ENCODE assay signal across 11 cellular contexts in genomic region chr1:6007318-6008083, GRCh38. TPM values are rescaled to one million over a fixed set of nuclear protein-coding genes. Genes with fewer than 3 reads are reported as not detected.
A peak's percentile ranks its signal among the peaks of the same experiment; 100 is the strongest.
DNase-seq lines count a peak whose midpoint lies in the region; ATAC-seq and TF ChIP-seq lines count a peak whose summit lies in the region.
"Had no signal": no experiment of that assay in that cellular context is flagged by ENCODE, and none has a peak within 500 bp of the region (broad histone marks: within the 10 kb centered on the region; RNA-seq: fewer than 3 reads in every experiment).

No MANE protein-coding gene starts in this region.

- no peak overlapping the region for H3K4ac ChIP-seq in IMR-90 (ENCODE audit: low read depth, low read length)

- no TSS peak for BruUV-seq in IMR-90 (replicated peaks; lab: Mats Ljungman, UMichigan)

- no peak for TF ChIP-seq RAD21 in IMR-90 (IDR thresholded peaks at IDR 0.05; ENCODE audit: low read length)

- H2BK20ac ChIP-seq in IMR-90 (ENCODE audit: low read depth, low read length): no peak overlapping the region

- H3K27ac ChIP-seq in BLaER1 treated with 17β-estradiol and CSF1 and Interleukin-3, amounts not matched to agents 10 nM and 100 nM: peak overlapping the region in 8 of 11 experiments; percentile 21 to 63 (median 48); a peak in 11 of 22 replicates
- H3K27ac ChIP-seq in IMR-90 (ENCODE audit: insufficient read depth, low read length) (no peak overlapping the region; the same call in 1 of the 2 replicates), lower lobe of right lung (no peak overlapping the region)

- H4K91ac ChIP-seq in IMR-90 (ENCODE audit: insufficient read depth, low read depth, low read length): no peak overlapping the region

- intact Hi-C loops in IMR-90 (cut with micrococcal nuclease): no loop called here
- intact Hi-C loops in lower lobe of right lung (cut with DNase I): no loop called here

- H3K4me1 Mint-ChIP-seq in central memory CD8-positive, alpha-beta T cell: peaks cover 34% of the 10 kb centered on the region
- peaks cover 13% of the 10 kb centered on the region for H3K4me1 Mint-ChIP-seq in mesothelial cell of epicardium

- H3K27ac Mint-ChIP-seq in central memory CD8-positive, alpha-beta T cell (ENCODE audit: low read depth): no peak overlapping the region
- no peak overlapping the region for H3K27ac Mint-ChIP-seq in mesothelial cell of epicardium

- H3K18ac ChIP-seq in IMR-90 (ENCODE audit: low read depth, low read length): no peak overlapping the region

- in situ Hi-C loops in IMR-90 (cut with MboI; ENCODE audit: low sequenced_read_pairs): no loop called here

- H4K20me1 ChIP-seq in BLaER1 treated with 17β-estradiol and CSF1 and Interleukin-3, amounts not matched to agents 10 nM and 100 nM: peaks cover 0 to 73% (median 48%) of the 10 kb centered on the region in 11 experiments; a peak in 19 of 22 replicates
- no peaks in the 10 kb centered on the region for H4K20me1 ChIP-seq in IMR-90 (ENCODE audit: insufficient read depth, low read length)

- no peak overlapping the region for H3K56ac ChIP-seq in IMR-90 (ENCODE audit: extremely low read depth, insufficient read depth, low read length)

- no peaks in the 10 kb centered on the region for H3K27me3 ChIP-seq in BLaER1 treated with 17β-estradiol and CSF1 and Interleukin-3, amounts not matched to agents 10 nM and 100 nM
- no peaks in the 10 kb centered on the region for H3K27me3 ChIP-seq in IMR-90 (ENCODE audit: control insufficient read depth, insufficient read depth, low read length)
- H3K27me3 ChIP-seq in lower lobe of right lung (ENCODE audit: low read depth): no peaks in the 10 kb centered on the region

- H3K79me1 ChIP-seq in IMR-90 (ENCODE audit: low read depth in 1 of 2, low read length in 2 of 2): no peaks in the 10 kb centered on the region

- H3K36me3 Mint-ChIP-seq in central memory CD8-positive, alpha-beta T cell (ENCODE audit: insufficient read depth): peaks cover 14% of the 10 kb centered on the region
- H3K36me3 Mint-ChIP-seq in mesothelial cell of epicardium: no peaks in the 10 kb centered on the region

- POLR2A ChIA-PET in IMR-90 (lab: Charles Lee; ENCODE audit: unreplicated experiment): no interaction called here

- 30% methylated on average over 4 of the region's 25 CpGs; no CpG with 5 or more reads in 1 of the 2 experiments for WGBS in IMR-90 (ENCODE audit: extremely low coverage in 2 of 2, insufficient read length in 1 of 2), 2 experiments

- no peaks in the 10 kb centered on the region for H3K27me3 Mint-ChIP-seq in central memory CD8-positive, alpha-beta T cell
- peaks cover 12% of the 10 kb centered on the region for H3K27me3 Mint-ChIP-seq in mesothelial cell of epicardium (ENCODE audit: low read depth)

- peak overlapping the region in 1 of 2 experiments; percentile 52; a peak in 2 of 4 replicates for H4K8ac ChIP-seq in IMR-90 (ENCODE audit: low read depth in 2 of 2, low read length in 2 of 2)

- H3K4me3 ChIP-seq in BLaER1 treated with 17β-estradiol and CSF1 and Interleukin-3, amounts not matched to agents 10 nM and 100 nM: peak overlapping the region in 2 of 10 experiments; percentile 3 to 26; a peak in 2 of 20 replicates
- H3K4me3 ChIP-seq in IMR-90 (ENCODE audit: insufficient read depth, low read depth, low read length): no peak overlapping the region
- no peak overlapping the region for H3K4me3 ChIP-seq in lower lobe of right lung

- peak overlapping the region; percentile 70 for H2AFZ ChIP-seq in IMR-90 (replicated peaks; ENCODE audit: low read length, poor library complexity)

- H3K9me3 ChIP-seq in BLaER1 treated with 17β-estradiol and CSF1 and Interleukin-3, amounts not matched to agents 10 nM and 100 nM (replicated peaks in 1 of 11): no peaks in the 10 kb centered on the region
- H3K9me3 ChIP-seq in IMR-90 (ENCODE audit: control insufficient read depth, insufficient read depth, low read length): no peaks in the 10 kb centered on the region
- H3K9me3 ChIP-seq in lower lobe of right lung: no peaks in the 10 kb centered on the region

- H3K9ac ChIP-seq in BLaER1 treated with 17β-estradiol and CSF1 and Interleukin-3, amounts not matched to agents 10 nM and 100 nM: peak overlapping the region in 9 of 11 experiments; percentile 0 to 44 (median 30); a peak in 10 of 22 replicates
- no peak overlapping the region for H3K9ac ChIP-seq in IMR-90 (ENCODE audit: low read depth, low read length)

- no peaks in the 10 kb centered on the region for H3K9me1 ChIP-seq in IMR-90 (ENCODE audit: insufficient read depth, low read length)

- CTCF ChIA-PET in IMR-90 (lab: Yijun Ruan, JAX): interaction anchor here (0.6 kb wide), 1 partner anchor 65 kb away, joined by 3 read pairs; no protein-coding TSS in a partner anchor

- H3K4me3 Mint-ChIP-seq in central memory CD8-positive, alpha-beta T cell: peak overlapping the region; percentile 64
- H3K4me3 Mint-ChIP-seq in mesothelial cell of epicardium: no peak overlapping the region

- H4K5ac ChIP-seq in IMR-90 (ENCODE audit: low read depth, low read length): no peak overlapping the region

- no peaks in the 10 kb centered on the region for H3K9me3 Mint-ChIP-seq in central memory CD8-positive, alpha-beta T cell
- H3K9me3 Mint-ChIP-seq in mesothelial cell of epicardium: no peaks in the 10 kb centered on the region

- H2AK5ac ChIP-seq in IMR-90 (ENCODE audit: low read depth, low read length): no peak overlapping the region

- ATAC-seq in IMR-90 (ENCODE audit: low read depth): peak; percentile 80
- peak; percentile 87 for ATAC-seq in central memory CD8-positive, alpha-beta T cell (replicated peaks; ENCODE audit: extremely low read depth, poor library complexity, severe bottlenecking)
- peak in 1 of 2 donors; percentile 31 for ATAC-seq in lower lobe of right lung
- no peak for ATAC-seq in HG02588 (IDR thresholded peaks at IDR 0.05; ENCODE audit: unreplicated experiment)
- ATAC-seq in left lobe of liver: no peak
- ATAC-seq: left colon had no signal

- dilution Hi-C loops in IMR-90 (cut with HindIII; ENCODE audit: low sequenced_read_pairs, unreplicated experiment): no loop called here

- H3K36me3 ChIP-seq in BLaER1 treated with 17β-estradiol and CSF1 and Interleukin-3, amounts not matched to agents 10 nM and 100 nM: 0 out of 22 replicates have a peak, but pooled peaks cover 0 to 6% (median 0%) of the 10 kb centered on the region in 11 experiments
- H3K36me3 ChIP-seq in IMR-90 (ENCODE audit: control insufficient read depth, insufficient read depth, low read length): no peaks in the 10 kb centered on the region
- no peaks in the 10 kb centered on the region for H3K36me3 ChIP-seq in lower lobe of right lung

- DNase-seq in IMR-90 (peak; percentile 40), lower lobe of right lung (peak; percentile 22), D341Med (ENCODE audit: low spot score) (no peak), mesothelial cell of epicardium (ENCODE audit: low spot score in 2 of 2, unreplicated experiment in 2 of 2) (no peak), left lobe of liver (ENCODE audit: low spot score) (no peak)
- no peak for DNase-seq in central memory CD8-positive, alpha-beta T cell (ENCODE audit: low spot score in 2 of 2)
- DNase-seq: C1 segment of cervical spinal cord, NCI-H524 treated with DMSO at 0.1 percent for 48 hours had no signal

- H2AK9ac ChIP-seq in IMR-90 (replicated peaks; ENCODE audit: low read depth, low read length, poor library complexity): no peak overlapping the region

- H3K4me2 ChIP-seq in BLaER1 treated with 17β-estradiol and CSF1 and Interleukin-3, amounts not matched to agents 10 nM and 100 nM: peak overlapping the region; percentile 48 to 95 (median 92)
- H3K4me2 ChIP-seq in IMR-90 (ENCODE audit: low read depth, low read length): no peak overlapping the region

- 0 out of 2 replicates have a peak overlapping the region, but pooled peaks have one; percentile 4 for H2BK120ac ChIP-seq in IMR-90 (ENCODE audit: low read depth, low read length)

- no peak overlapping the region for H2BK15ac ChIP-seq in IMR-90 (ENCODE audit: low read depth, low read length)

- TF ChIP-seq CTCF in IMR-90 (conservative IDR thresholded peaks at IDR 0.05; ENCODE audit: low read depth, low read length): no peak
- TF ChIP-seq CTCF in lower lobe of right lung (IDR thresholded peaks at IDR 0.05): no peak
- no peak for TF ChIP-seq CTCF in mesothelial cell of epicardium (IDR thresholded peaks at IDR 0.05; ENCODE audit: unreplicated experiment)

- no peak for TF ChIP-seq POLR2A in IMR-90 (IDR thresholded peaks at IDR 0.05; ENCODE audit: low read depth, low read length)

- H3K23ac ChIP-seq in IMR-90 (ENCODE audit: low read depth, low read length): no peak overlapping the region; the same call in 1 of the 2 replicates

- H3K14ac ChIP-seq in IMR-90 (replicated peaks; ENCODE audit: low read depth, low read length): no peak overlapping the region

- peaks cover 35 to 77% (median 72%) of the 10 kb centered on the region in 10 experiments for H3K4me1 ChIP-seq in BLaER1 treated with 17β-estradiol and CSF1 and Interleukin-3, amounts not matched to agents 10 nM and 100 nM
- H3K4me1 ChIP-seq in IMR-90 (ENCODE audit: control insufficient read depth, insufficient read depth, low read length) (peaks cover 2% of the 10 kb centered on the region; the same call in 1 of the 2 replicates), lower lobe of right lung (peaks cover 5% of the 10 kb centered on the region)

- H2BK5ac ChIP-seq in IMR-90 (ENCODE audit: low read depth, low read length, poor library complexity, severe bottlenecking): peak overlapping the region; percentile 26

TF ChIP-seq in IMR-90, 13 proteins besides CTCF, POLR2A, EP300 and RAD21:
- TF ChIP-seq MAFK (IDR thresholded peaks at IDR 0.05; ENCODE audit: low read depth, low read length): peak; percentile 43; the same call in 1 of the 2 replicates
- TF ChIP-seq NFE2L2 (IDR thresholded peaks at IDR 0.05; ENCODE audit: low read depth, low read length): 0 out of 2 replicates have a peak, but pooled peaks have one; percentile 39
- 0 out of 2 replicates have a peak, but pooled peaks have one; percentile 11 for TF ChIP-seq FOS (IDR thresholded peaks at IDR 0.05; ENCODE audit: low read depth, low read length)
- no peak for TF ChIP-seq SMC3 (IDR thresholded peaks at IDR 0.05; ENCODE audit: low read depth, low read length)
- TF ChIP-seq CEBPB (IDR thresholded peaks at IDR 0.05; ENCODE audit: low read depth, low read length): no peak

RNA-seq across cellular contexts. Expression of gene NPHP4, which starts 15.3 kb away (rescaled TPM):
- total RNA-seq in IMR-90 (2012; rRNA removed) (1.4 and 2.0 TPM in 2 replicates), lower lobe of right lung (16.1 TPM), mesothelial cell of epicardium (15.6 to 16.4 TPM (median 16.4 TPM) in 3 replicates), left lobe of liver (4.5 TPM)
- 5.5 and 5.8 TPM in 2 replicates for polyA plus RNA-seq in IMR-90 (2012; rRNA removed)
- polyA plus RNA-seq in IMR-90 (2012; cell fraction: cytosol; rRNA removed): 2.2 and 4.1 TPM in 2 replicates
- polyA plus RNA-seq in IMR-90 (2012; cell fraction: nucleus; rRNA removed; ENCODE audit: low replicate concordance): 20.1 and 40.5 TPM in 2 replicates

RNA-seq across cellular contexts. Expression of gene KCNAB2, which starts 38.2 kb away (rescaled TPM):
- 1.1 and 1.3 TPM in 2 replicates for total RNA-seq in IMR-90 (2012; rRNA removed)
- polyA plus RNA-seq in IMR-90 (2012; rRNA removed): 4.2 and 4.7 TPM in 2 replicates
- polyA plus RNA-seq in IMR-90 (2012; cell fraction: cytosol; rRNA removed): 3.1 and 4.9 TPM in 2 replicates
- polyA plus RNA-seq in IMR-90 (2012; cell fraction: nucleus; rRNA removed; ENCODE audit: low replicate concordance): 12.2 and 13.0 TPM in 2 replicates
- 119 TPM for total RNA-seq in lower lobe of right lung
- 10.7 to 12.7 TPM (median 10.8 TPM) in 3 replicates for total RNA-seq in mesothelial cell of epicardium
- 6.9 TPM for total RNA-seq in left lobe of liver

Comparison
In these comparisons a context has a peak if more than half of its experiments do, and no peak if none do; other contexts are left out.
1. H3K27ac ChIP-seq: peak in BLaER1 treated with 17β-estradiol and CSF1 and Interleukin-3, amounts not matched to agents 10 nM and 100 nM (8 of 11); none in IMR-90 (single experiment) and lower lobe of right lung (single experiment).
2. ATAC-seq: peak in IMR-90 (single experiment) and central memory CD8-positive, alpha-beta T cell (single experiment); none in HG02588 (single experiment) and left lobe of liver (single experiment).
3. DNase-seq: peak in IMR-90 (single experiment) and lower lobe of right lung (single experiment); none in central memory CD8-positive, alpha-beta T cell (0 of 2), D341Med (single experiment), mesothelial cell of epicardium (0 of 2) and left lobe of liver (single experiment).